In genomic region chr3:177345049-177345972, GRCh38 we compare ENCODE assay signal across 1 cellular context.
TF ChIP-seq lines count a peak whose summit lies in the region.

No MANE protein-coding gene starts in this region.

TF ChIP-seq in HepG2, 621 proteins besides CTCF, POLR2A, EP300 and RAD21 (continued from another document and continues in another):
- TF ChIP-seq GMEB1 (CRISPR knock-in tag; IDR thresholded peaks at IDR 0.05; ENCODE audit: borderline replicate concordance) (no peak), JUND (CRISPR knock-in tag; IDR thresholded peaks at IDR 0.05) (peak; percentile 71), SMAD1 (CRISPR knock-in tag; IDR thresholded peaks at IDR 0.05; ENCODE audit: borderline replicate concordance, low read depth) (no peak), ZNF510 (CRISPR knock-in tag; IDR thresholded peaks at IDR 0.05; ENCODE audit: low read depth) (0 out of 2 replicates have a peak, but pooled peaks have one; percentile 43), HIC2 (CRISPR knock-in tag; IDR thresholded peaks at IDR 0.05; ENCODE audit: low read depth) (peak; percentile 26; the same call in 1 of the 2 replicates), IRF2 (CRISPR knock-in tag; IDR thresholded peaks at IDR 0.05) (peak; percentile 63), ZBTB20 (CRISPR knock-in tag; IDR thresholded peaks at IDR 0.05; ENCODE audit: borderline replicate concordance, low read depth) (no peak), ZNF644 (CRISPR knock-in tag; IDR thresholded peaks at IDR 0.05; ENCODE audit: low read depth) (peak; percentile 82), SOX13 (IDR thresholded peaks at IDR 0.05) (no peak), SOX13 (CRISPR knock-in tag; conservative IDR thresholded peaks at IDR 0.05 in 1 of 2, IDR thresholded peaks at IDR 0.05 in 1 of 2) (peak in 1 of 2 experiments; percentile 59; a peak in 1 of 4 replicates), FLYWCH1 (CRISPR knock-in tag; IDR thresholded peaks at IDR 0.05) (no peak), SAP130 (CRISPR knock-in tag; IDR thresholded peaks at IDR 0.05; ENCODE audit: low read depth) (peak; percentile 67), NCOA2 (CRISPR knock-in tag; IDR thresholded peaks at IDR 0.05) (peak; percentile 50), ZNF879 (CRISPR knock-in tag; IDR thresholded peaks at IDR 0.05) (no peak), CBX5 (CRISPR knock-in tag; IDR thresholded peaks at IDR 0.05; ENCODE audit: borderline replicate concordance) (peak; percentile 51; the same call in 1 of the 2 replicates), ZBTB37 (CRISPR knock-in tag; IDR thresholded peaks at IDR 0.05) (0 out of 2 replicates have a peak, but pooled peaks have one; percentile 24), MEIS2 (CRISPR knock-in tag; IDR thresholded peaks at IDR 0.05) (peak; percentile 41; the same call in 1 of the 2 replicates), SALL2 (CRISPR knock-in tag; IDR thresholded peaks at IDR 0.05) (no peak), KAT8 (CRISPR knock-in tag; IDR thresholded peaks at IDR 0.05) (peak; percentile 71; the same call in 1 of the 2 replicates), TCF7 (IDR thresholded peaks at IDR 0.05; ENCODE audit: low read depth) (no peak), HOXA3 (CRISPR knock-in tag; IDR thresholded peaks at IDR 0.05) (peak; percentile 56; the same call in 1 of the 2 replicates), ZNF460 (CRISPR knock-in tag; IDR thresholded peaks at IDR 0.05; ENCODE audit: borderline replicate concordance) (no peak), BCL6 (CRISPR knock-in tag; IDR thresholded peaks at IDR 0.05) (peak; percentile 62), ZBTB43 (CRISPR knock-in tag; conservative IDR thresholded peaks at IDR 0.05) (0 out of 2 replicates have a peak, but pooled peaks have one; percentile 32), JUN (CRISPR knock-in tag; IDR thresholded peaks at IDR 0.05) (peak; percentile 71; the same call in 1 of the 2 replicates), MTA3 (CRISPR knock-in tag; IDR thresholded peaks at IDR 0.05) (no peak), LCORL (IDR thresholded peaks at IDR 0.05) (no peak), LCORL (CRISPR knock-in tag; IDR thresholded peaks at IDR 0.05) (0 out of 2 replicates have a peak, but pooled peaks have one; percentile 35), HNF1A (IDR thresholded peaks at IDR 0.05; ENCODE audit: low read depth) (no peak), HNF1A (CRISPR knock-in tag; IDR thresholded peaks at IDR 0.05; ENCODE audit: borderline replicate concordance) (peak; percentile 20; the same call in 1 of the 2 replicates)
- TF ChIP-seq, protein P1, sequence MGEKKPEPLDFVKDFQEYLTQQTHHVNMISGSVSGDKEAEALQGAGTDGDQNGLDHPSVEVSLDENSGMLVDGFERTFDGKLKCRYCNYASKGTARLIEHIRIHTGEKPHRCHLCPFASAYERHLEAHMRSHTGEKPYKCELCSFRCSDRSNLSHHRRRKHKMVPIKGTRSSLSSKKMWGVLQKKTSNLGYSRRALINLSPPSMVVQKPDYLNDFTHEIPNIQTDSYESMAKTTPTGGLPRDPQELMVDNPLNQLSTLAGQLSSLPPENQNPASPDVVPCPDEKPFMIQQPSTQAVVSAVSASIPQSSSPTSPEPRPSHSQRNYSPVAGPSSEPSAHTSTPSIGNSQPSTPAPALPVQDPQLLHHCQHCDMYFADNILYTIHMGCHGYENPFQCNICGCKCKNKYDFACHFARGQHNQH (CRISPR knock-in tag; IDR thresholded peaks at IDR 0.05): 0 out of 2 replicates have a peak, but pooled peaks have one; percentile 42
- TF ChIP-seq, protein P2, sequence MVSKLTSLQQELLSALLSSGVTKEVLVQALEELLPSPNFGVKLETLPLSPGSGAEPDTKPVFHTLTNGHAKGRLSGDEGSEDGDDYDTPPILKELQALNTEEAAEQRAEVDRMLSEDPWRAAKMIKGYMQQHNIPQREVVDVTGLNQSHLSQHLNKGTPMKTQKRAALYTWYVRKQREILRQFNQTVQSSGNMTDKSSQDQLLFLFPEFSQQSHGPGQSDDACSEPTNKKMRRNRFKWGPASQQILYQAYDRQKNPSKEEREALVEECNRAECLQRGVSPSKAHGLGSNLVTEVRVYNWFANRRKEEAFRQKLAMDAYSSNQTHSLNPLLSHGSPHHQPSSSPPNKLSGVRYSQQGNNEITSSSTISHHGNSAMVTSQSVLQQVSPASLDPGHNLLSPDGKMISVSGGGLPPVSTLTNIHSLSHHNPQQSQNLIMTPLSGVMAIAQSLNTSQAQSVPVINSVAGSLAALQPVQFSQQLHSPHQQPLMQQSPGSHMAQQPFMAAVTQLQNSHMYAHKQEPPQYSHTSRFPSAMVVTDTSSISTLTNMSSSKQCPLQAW (CRISPR knock-in tag; IDR thresholded peaks at IDR 0.05): peak; percentile 57; the same call in 1 of the 2 replicates
- TF ChIP-seq, protein P3, sequence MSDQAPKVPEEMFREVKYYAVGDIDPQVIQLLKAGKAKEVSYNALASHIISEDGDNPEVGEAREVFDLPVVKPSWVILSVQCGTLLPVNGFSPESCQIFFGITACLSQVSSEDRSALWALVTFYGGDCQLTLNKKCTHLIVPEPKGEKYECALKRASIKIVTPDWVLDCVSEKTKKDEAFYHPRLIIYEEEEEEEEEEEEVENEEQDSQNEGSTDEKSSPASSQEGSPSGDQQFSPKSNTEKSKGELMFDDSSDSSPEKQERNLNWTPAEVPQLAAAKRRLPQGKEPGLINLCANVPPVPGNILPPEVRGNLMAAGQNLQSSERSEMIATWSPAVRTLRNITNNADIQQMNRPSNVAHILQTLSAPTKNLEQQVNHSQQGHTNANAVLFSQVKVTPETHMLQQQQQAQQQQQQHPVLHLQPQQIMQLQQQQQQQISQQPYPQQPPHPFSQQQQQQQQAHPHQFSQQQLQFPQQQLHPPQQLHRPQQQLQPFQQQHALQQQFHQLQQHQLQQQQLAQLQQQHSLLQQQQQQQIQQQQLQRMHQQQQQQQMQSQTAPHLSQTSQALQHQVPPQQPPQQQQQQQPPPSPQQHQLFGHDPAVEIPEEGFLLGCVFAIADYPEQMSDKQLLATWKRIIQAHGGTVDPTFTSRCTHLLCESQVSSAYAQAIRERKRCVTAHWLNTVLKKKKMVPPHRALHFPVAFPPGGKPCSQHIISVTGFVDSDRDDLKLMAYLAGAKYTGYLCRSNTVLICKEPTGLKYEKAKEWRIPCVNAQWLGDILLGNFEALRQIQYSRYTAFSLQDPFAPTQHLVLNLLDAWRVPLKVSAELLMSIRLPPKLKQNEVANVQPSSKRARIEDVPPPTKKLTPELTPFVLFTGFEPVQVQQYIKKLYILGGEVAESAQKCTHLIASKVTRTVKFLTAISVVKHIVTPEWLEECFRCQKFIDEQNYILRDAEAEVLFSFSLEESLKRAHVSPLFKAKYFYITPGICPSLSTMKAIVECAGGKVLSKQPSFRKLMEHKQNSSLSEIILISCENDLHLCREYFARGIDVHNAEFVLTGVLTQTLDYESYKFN (CRISPR knock-in tag; conservative IDR thresholded peaks at IDR 0.05): peak; percentile 60; the same call in 1 of the 2 replicates
- TF ChIP-seq, protein P4, sequence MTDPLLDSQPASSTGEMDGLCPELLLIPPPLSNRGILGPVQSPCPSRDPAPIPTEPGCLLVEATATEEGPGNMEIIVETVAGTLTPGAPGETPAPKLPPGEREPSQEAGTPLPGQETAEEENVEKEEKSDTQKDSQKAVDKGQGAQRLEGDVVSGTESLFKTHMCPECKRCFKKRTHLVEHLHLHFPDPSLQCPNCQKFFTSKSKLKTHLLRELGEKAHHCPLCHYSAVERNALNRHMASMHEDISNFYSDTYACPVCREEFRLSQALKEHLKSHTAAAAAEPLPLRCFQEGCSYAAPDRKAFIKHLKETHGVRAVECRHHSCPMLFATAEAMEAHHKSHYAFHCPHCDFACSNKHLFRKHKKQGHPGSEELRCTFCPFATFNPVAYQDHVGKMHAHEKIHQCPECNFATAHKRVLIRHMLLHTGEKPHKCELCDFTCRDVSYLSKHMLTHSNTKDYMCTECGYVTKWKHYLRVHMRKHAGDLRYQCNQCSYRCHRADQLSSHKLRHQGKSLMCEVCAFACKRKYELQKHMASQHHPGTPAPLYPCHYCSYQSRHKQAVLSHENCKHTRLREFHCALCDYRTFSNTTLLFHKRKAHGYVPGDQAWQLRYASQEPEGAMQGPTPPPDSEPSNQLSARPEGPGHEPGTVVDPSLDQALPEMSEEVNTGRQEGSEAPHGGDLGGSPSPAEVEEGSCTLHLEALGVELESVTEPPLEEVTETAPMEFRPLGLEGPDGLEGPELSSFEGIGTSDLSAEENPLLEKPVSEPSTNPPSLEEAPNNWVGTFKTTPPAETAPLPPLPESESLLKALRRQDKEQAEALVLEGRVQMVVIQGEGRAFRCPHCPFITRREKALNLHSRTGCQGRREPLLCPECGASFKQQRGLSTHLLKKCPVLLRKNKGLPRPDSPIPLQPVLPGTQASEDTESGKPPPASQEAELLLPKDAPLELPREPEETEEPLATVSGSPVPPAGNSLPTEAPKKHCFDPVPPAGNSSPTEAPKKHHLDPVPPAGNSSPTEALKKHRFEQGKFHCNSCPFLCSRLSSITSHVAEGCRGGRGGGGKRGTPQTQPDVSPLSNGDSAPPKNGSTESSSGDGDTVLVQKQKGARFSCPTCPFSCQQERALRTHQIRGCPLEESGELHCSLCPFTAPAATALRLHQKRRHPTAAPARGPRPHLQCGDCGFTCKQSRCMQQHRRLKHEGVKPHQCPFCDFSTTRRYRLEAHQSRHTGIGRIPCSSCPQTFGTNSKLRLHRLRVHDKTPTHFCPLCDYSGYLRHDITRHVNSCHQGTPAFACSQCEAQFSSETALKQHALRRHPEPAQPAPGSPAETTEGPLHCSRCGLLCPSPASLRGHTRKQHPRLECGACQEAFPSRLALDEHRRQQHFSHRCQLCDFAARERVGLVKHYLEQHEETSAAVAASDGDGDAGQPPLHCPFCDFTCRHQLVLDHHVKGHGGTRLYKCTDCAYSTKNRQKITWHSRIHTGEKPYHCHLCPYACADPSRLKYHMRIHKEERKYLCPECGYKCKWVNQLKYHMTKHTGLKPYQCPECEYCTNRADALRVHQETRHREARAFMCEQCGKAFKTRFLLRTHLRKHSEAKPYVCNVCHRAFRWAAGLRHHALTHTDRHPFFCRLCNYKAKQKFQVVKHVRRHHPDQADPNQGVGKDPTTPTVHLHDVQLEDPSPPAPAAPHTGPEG (CRISPR knock-in tag; IDR thresholded peaks at IDR 0.05): no peak
